In the genomic region with DNA sequence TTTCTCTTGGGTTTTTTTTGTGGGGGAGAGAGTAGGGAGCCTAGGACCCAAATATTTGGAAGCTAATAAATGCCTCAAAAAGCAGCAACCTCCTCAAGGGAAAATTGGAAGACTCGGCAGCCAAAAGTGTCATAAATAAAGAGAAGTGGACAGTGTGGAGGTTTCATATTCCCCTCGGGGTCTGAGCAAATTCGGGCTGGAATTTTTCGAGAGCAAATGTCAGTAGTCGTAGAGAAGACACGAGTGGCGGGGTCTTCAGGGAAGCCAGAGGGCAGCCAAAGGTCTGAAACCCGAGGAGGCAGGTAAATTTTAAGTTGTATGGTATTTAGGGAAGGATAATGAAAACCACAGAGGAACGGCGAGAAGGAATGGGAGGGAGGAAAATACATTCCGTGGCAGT, we compare ENCODE assay signal across 13 cellular contexts. TPM values are rescaled to one million over a fixed set of nuclear protein-coding genes. Genes with fewer than 3 reads are reported as not detected.
DNase-seq lines count a peak whose midpoint lies in the region; ATAC-seq and TF ChIP-seq lines count a peak whose summit lies in the region.
"Had no signal": no experiment of that assay in that cellular context is flagged by ENCODE, and none has a peak within 500 bp of the region (broad histone marks: within the 10 kb centered on the region; RNA-seq: fewer than 3 reads in every experiment).

No MANE protein-coding gene starts in this region.

- H3K4me3 ChIP-seq in A673 (ENCODE audit: low read depth, low read length, poor library complexity, severe bottlenecking) (no peak overlapping the region), adipocyte (ENCODE audit: low read length) (peak overlapping the region; percentile 38), BE2C (ENCODE audit: low read depth, low read length) (no peak overlapping the region)

- peaks cover 14 to 93% (median 62%) of the 10 kb centered on the region in 3 donors for H3K36me3 Mint-ChIP-seq in naive thymus-derived CD8-positive, alpha-beta T cell

- H3K9ac ChIP-seq in adipocyte (ENCODE audit: low read length) = no peak overlapping the region

- DNase-seq in A673 (ENCODE audit: low spot score) = no peak
- DNase-seq in HEK293T (ENCODE audit: extremely low spot score) = no peak
- no peak for DNase-seq in adipocyte (ENCODE audit: low read depth)
- DNase-seq in naive thymus-derived CD8-positive, alpha-beta T cell = peak in 2 of 10 donors; percentile 22 to 50
- DNase-seq in BE2C = no peak
- DNase-seq in OCI-M1 (lab: John Stamatoyannopoulos, UW) = no peak
- no peak for DNase-seq in stimulated activated CD4-positive, alpha-beta T cell treated with anti-CD3 and anti-CD28 coated beads, Interleukin-4, amount 100 ng/mL, for 4 hours
- no peak for DNase-seq in NCI-H226
- DNase-seq: NCI-H1092 had no signal

- peaks cover 39 to 97% (median 92%) of the 10 kb centered on the region in 4 donors for H3K4me1 Mint-ChIP-seq in naive thymus-derived CD8-positive, alpha-beta T cell

- H3K36me3 ChIP-seq in A673 (ENCODE audit: insufficient read depth, low read length, poor library complexity, severe bottlenecking) (peaks cover 79% of the 10 kb centered on the region), adipocyte (ENCODE audit: control insufficient read depth, insufficient read depth, low read length, severe bottlenecking) (no peaks in the 10 kb centered on the region), BE2C (no peaks in the 10 kb centered on the region)

- CTCF ChIA-PET in A673 (lab: Charles Lee) (no interaction called here), HEK293T (lab: Yijun Ruan, JAX) (interaction anchor here (0.7 kb wide), 1 partner anchor 9 kb away, joined by 3 read pairs; no protein-coding TSS in a partner anchor)

- H3K27me3 ChIP-seq in A673 (replicated peaks; ENCODE audit: insufficient read depth, low read depth, low read length, poor library complexity) (no peaks in the 10 kb centered on the region), adipocyte (replicated peaks; ENCODE audit: control insufficient read depth, insufficient read depth, low read length) (peaks cover 59% of the 10 kb centered on the region), BE2C (peaks cover 67% of the 10 kb centered on the region)

- no peak for ATAC-seq in naive thymus-derived CD8-positive, alpha-beta T cell

- no peaks in the 10 kb centered on the region for H3K27me3 Mint-ChIP-seq in naive thymus-derived CD8-positive, alpha-beta T cell

- intact Hi-C loops in A673 (cut with micrococcal nuclease; ENCODE audit: unreplicated experiment) = no loop called here

- no peaks in the 10 kb centered on the region for H3K9me3 Mint-ChIP-seq in naive thymus-derived CD8-positive, alpha-beta T cell
- H3K9me3 Mint-ChIP-seq: neural crest cell had no signal

- peak overlapping the region; percentile 99 to 100 (median 100) for H3K27ac Mint-ChIP-seq in naive thymus-derived CD8-positive, alpha-beta T cell

- no peak for TF ChIP-seq CTCF in A673 (conservative IDR thresholded peaks at IDR 0.05; ENCODE audit: low read depth, low read length)
- no peak for TF ChIP-seq CTCF in BE2C (IDR thresholded peaks at IDR 0.05; ENCODE audit: low read depth, low read length)

- H3K9me3 ChIP-seq in A673 (ENCODE audit: low read depth, low read length, poor library complexity, severe bottlenecking) (no peaks in the 10 kb centered on the region), adipocyte (ENCODE audit: control insufficient read depth, low read length) (no peaks in the 10 kb centered on the region), BE2C (no peaks in the 10 kb centered on the region)

- H3K27ac ChIP-seq in A673 (ENCODE audit: low read depth, low read length, poor library complexity, severe bottlenecking) = peak overlapping the region; percentile 39

- H3K4me1 ChIP-seq in A673 (ENCODE audit: insufficient read depth, low read length, poor library complexity, severe bottlenecking) (peaks cover 91% of the 10 kb centered on the region), adipocyte (ENCODE audit: control insufficient read depth, insufficient read depth, low read length) (peaks cover 5% of the 10 kb centered on the region), BE2C (no peaks in the 10 kb centered on the region)

- no TSS peak for BruUV-seq in A673 (replicated peaks; lab: Mats Ljungman, UMichigan)

- POLR2A ChIA-PET in A673 (lab: Charles Lee; ENCODE audit: low non-redundant PET) (no interaction called here), HEK293T (lab: Yijun Ruan, JAX) (no interaction called here)
- POLR2A ChIA-PET in naive thymus-derived CD8-positive, alpha-beta T cell (lab: Charles Lee) = interaction anchor here (7.9 to 65.5 kb wide), 2 partner anchors 11 to 48 kb away, joined by 151 to 2798 read pairs; a partner anchor contains a TSS

- H3K4me3 Mint-ChIP-seq in naive thymus-derived CD8-positive, alpha-beta T cell = peak overlapping the region; percentile 88 to 100 (median 98)
- H3K4me3 Mint-ChIP-seq: neural crest cell had no signal

TF ChIP-seq in HEK293T, 16 proteins besides CTCF, POLR2A, EP300 and RAD21:
- TF ChIP-seq CTBP1 (IDR thresholded peaks at IDR 0.05; ENCODE audit: borderline replicate concordance) = no peak
- TF ChIP-seq, protein P1, sequence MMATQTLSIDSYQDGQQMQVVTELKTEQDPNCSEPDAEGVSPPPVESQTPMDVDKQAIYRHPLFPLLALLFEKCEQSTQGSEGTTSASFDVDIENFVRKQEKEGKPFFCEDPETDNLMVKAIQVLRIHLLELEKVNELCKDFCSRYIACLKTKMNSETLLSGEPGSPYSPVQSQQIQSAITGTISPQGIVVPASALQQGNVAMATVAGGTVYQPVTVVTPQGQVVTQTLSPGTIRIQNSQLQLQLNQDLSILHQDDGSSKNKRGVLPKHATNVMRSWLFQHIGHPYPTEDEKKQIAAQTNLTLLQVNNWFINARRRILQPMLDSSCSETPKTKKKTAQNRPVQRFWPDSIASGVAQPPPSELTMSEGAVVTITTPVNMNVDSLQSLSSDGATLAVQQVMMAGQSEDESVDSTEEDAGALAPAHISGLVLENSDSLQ (IDR thresholded peaks at IDR 0.05) = peak; percentile 63
- TF ChIP-seq LEF1 (IDR thresholded peaks at IDR 0.05; ENCODE audit: borderline replicate concordance) = no peak
- TF ChIP-seq ZNF384 (IDR thresholded peaks at IDR 0.05) = no peak
- no peak for TF ChIP-seq TARDBP (IDR thresholded peaks at IDR 0.05)
- no peak for TF ChIP-seq NFRKB (IDR thresholded peaks at IDR 0.05)

RNA-seq across cellular contexts. Expression of a gene that starts 13.1 kb away (rescaled TPM):
- 80.6 and 81.3 TPM in 2 replicates for total RNA-seq in A673 (2021)
- 100 to 1,000 TPM; 206 to 209 TPM for total RNA-seq in naive thymus-derived CD8-positive, alpha-beta T cell
- polyA plus RNA-seq in naive thymus-derived CD8-positive, alpha-beta T cell = 10 to 100 TPM in 1 of 3 donors, 1 to 10 TPM in 2; 8.2 to 12.1 (median 9.5) TPM
- not detected for polyA plus RNA-seq in BE2C (2012; ENCODE audit: insufficient read depth, insufficient read length, low read depth)
- total RNA-seq: fibroblast of villous mesenchyme, NCI-H460 had no signal
- polyA plus RNA-seq: BJ had no signal
